In the genomic region with DNA sequence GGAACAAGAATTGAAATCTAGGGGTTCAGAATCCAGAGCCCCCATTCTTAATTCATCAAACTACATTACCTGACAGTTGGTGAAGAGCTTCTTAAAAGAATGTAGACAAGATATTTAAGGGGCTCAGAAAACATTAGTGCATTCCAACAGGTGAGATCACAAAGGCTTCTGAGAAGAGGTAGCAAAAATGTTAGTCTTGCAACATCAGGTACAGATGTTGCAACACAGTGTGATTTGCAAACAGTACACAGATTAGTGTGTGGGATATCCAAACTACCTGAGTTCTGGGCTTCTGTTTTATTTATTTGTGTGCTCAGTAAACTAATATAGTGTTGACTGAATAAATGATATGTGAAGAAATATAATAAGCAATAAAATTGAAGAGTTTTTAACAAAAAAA, we compare ENCODE assay signal across 1 cellular context.
TF ChIP-seq lines count a peak whose summit lies in the region.

No MANE protein-coding gene starts in this region.

TF ChIP-seq in H1, 55 proteins besides CTCF, POLR2A, EP300 and RAD21:
- peak; percentile 99 for TF ChIP-seq CEBPB (IDR thresholded peaks at IDR 0.05; ENCODE audit: low read depth, low read length)
- no peak for TF ChIP-seq NRF1 (IDR thresholded peaks at IDR 0.05; ENCODE audit: low read depth, low read length)
